Comparison of ENCODE assay signal across 9 cellular contexts in the genomic region with DNA sequence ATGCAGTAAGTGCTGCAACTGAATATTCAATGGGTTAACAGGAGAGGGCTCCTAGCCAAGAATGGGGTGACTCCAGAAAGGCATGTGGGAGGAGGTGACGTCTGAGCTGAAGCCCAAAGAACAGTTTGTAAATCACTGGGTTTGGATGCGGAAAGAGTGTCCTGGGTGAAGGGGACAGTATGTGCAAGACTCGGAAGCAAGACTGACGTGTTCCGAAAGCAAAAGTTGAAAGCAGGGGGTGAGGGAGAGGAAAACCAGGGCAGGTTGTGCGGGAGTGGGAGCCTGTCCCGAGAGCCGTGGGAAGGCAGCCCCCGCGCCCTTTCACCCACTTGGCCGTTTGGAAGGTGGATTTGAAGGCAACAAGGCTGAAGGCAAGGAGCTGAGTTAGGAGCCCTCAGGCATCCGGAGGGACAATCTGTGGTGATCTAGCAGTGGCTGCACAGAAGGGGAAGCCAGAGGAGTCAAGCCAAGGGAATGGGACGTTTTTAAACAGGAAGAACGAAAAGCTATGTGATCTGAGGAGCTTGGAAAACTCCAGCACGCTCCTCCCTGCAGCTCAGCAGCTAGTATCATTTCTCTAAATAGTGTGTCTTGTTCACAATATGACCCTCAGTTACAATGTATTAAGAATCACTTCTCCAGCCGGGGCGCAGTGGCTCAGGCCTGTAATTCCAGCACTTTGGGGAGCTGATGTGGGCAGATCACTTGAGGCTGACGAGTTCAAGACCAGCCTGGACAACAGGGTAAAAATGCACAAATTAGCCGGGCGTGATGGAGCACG. TPM values are rescaled to one million over a fixed set of nuclear protein-coding genes. Genes with fewer than 3 reads are reported as not detected.
DNase-seq lines count a peak whose midpoint lies in the region; ATAC-seq and TF ChIP-seq lines count a peak whose summit lies in the region.
"Had no signal": no experiment of that assay in that cellular context is flagged by ENCODE, and none has a peak within 500 bp of the region (broad histone marks: within the 10 kb centered on the region; RNA-seq: fewer than 3 reads in every experiment).

No MANE protein-coding gene starts in this region.

- H3K23me2 ChIP-seq in H9 (ENCODE audit: insufficient read length, low read depth, low read length, poor library complexity, severe bottlenecking): no peaks in the 10 kb centered on the region

- TF ChIP-seq CTCF in H9 (conservative IDR thresholded peaks at IDR 0.05): no peak
- no peak for TF ChIP-seq CTCF in choroid plexus epithelial cell (conservative IDR thresholded peaks at IDR 0.05; ENCODE audit: low read depth, low read length)

- H3K9ac ChIP-seq in H9 (ENCODE audit: extremely low read depth, insufficient read length, low read length) (no peak overlapping the region), skeletal muscle tissue (ENCODE audit: low read depth in 1 of 3, low read length in 3 of 3) (peak overlapping the region; percentile 45 to 79 (median 73))

- no peaks in the 10 kb centered on the region; a peak in 1 of 7 replicates for H3K36me3 Mint-ChIP-seq in H9 (ENCODE audit: insufficient read depth in 1 of 3, low read depth in 3 of 3)

- no peak overlapping the region for H3K23ac ChIP-seq in H9 (ENCODE audit: insufficient read length, low read depth, low read length)

- no peak for DNase-seq in H9
- peak; percentile 98 for DNase-seq in choroid plexus epithelial cell (ENCODE audit: low read depth)
- DNase-seq in left kidney (ENCODE audit: low read depth, low spot score): peak; percentile 66
- no peak for DNase-seq in KG1 (lab: John Stamatoyannopoulos, UW)
- no peak for DNase-seq in NOMO-1 treated with dmso at 0.1 percent for 144 hours (lab: John Stamatoyannopoulos, UW; ENCODE audit: unreplicated experiment)
- DNase-seq in Kasumi-1 (lab: John Stamatoyannopoulos, UW): no peak

- no peaks in the 10 kb centered on the region for H3K27me3 ChIP-seq in H9 (ENCODE audit: insufficient read depth, low read length)
- no peaks in the 10 kb centered on the region for H3K27me3 ChIP-seq in skeletal muscle tissue (ENCODE audit: control insufficient read depth in 3 of 3, insufficient read depth in 3 of 3, low read length in 3 of 3)

- peak overlapping the region; percentile 0 to 40 (median 34); a peak in 6 of 7 replicates for H3K27ac Mint-ChIP-seq in H9

- H2BK5ac ChIP-seq in H9 (ENCODE audit: insufficient read length, low read length): no peak overlapping the region

- H2AFZ ChIP-seq in H9 (ENCODE audit: low read length): no peak overlapping the region

- no peak overlapping the region for H2BK20ac ChIP-seq in H9 (ENCODE audit: low read depth, low read length, poor library complexity, severe bottlenecking)

- no peak overlapping the region; the same call in 1 of the 2 replicates for H3K14ac ChIP-seq in H9 (ENCODE audit: insufficient read depth, low read length)

- WGBS in H9 (ENCODE audit: extremely low coverage, insufficient read length, low lambda C conversion rate): no CpG with 5 or more reads among the region's 21 CpGs

- no peak overlapping the region for H2BK120ac ChIP-seq in H9 (ENCODE audit: low read depth, low read length, poor library complexity, severe bottlenecking)

- H3K4me1 Mint-ChIP-seq in H9: peaks cover 30 to 33% of the 10 kb centered on the region in 2 experiments

- no peak overlapping the region for H2BK15ac ChIP-seq in H9 (ENCODE audit: low read depth, low read length)

- H2BK12ac ChIP-seq in H9 (ENCODE audit: insufficient read length, low read depth, low read length): no peak overlapping the region

- peak overlapping the region; percentile 48 for H3K4me3 ChIP-seq in choroid plexus epithelial cell (ENCODE audit: low read depth, low read length)
- H3K4me3 ChIP-seq in skeletal muscle tissue (ENCODE audit: low read length in 3 of 3): peak overlapping the region; percentile 65 to 71 (median 66)

- no peak overlapping the region for H4K91ac ChIP-seq in H9 (ENCODE audit: insufficient read length, low read depth, low read length)

- H3K56ac ChIP-seq in H9 (ENCODE audit: insufficient read length, low read depth, low read length): no peak overlapping the region

- H3K4me1 ChIP-seq in H9 (ENCODE audit: insufficient read depth, low read length) (peaks cover 14% of the 10 kb centered on the region), skeletal muscle tissue (ENCODE audit: control insufficient read depth in 3 of 3, insufficient read depth in 3 of 3, low read length in 3 of 3) (peaks cover 24 to 26% (median 25%) of the 10 kb centered on the region in 3 donors)

- H3T11ph ChIP-seq in H9 (ENCODE audit: low read length): no peak overlapping the region

- no peaks in the 10 kb centered on the region; the same call in none of the 2 replicates for H3K27me3 Mint-ChIP-seq in H9 (ENCODE audit: low read depth)

- H3K36me3 ChIP-seq in skeletal muscle tissue (ENCODE audit: control insufficient read depth in 3 of 3, insufficient read depth in 3 of 3, low read length in 3 of 3): no peaks in the 10 kb centered on the region

- ATAC-seq in HG03108 (IDR thresholded peaks at IDR 0.05; ENCODE audit: unreplicated experiment): no peak

- H2AK5ac ChIP-seq in H9 (ENCODE audit: insufficient read length, low read length): no peak overlapping the region

- H4K8ac ChIP-seq in H9 (replicated peaks; ENCODE audit: insufficient read length, low read depth, low read length): no peak overlapping the region

- H4K5ac ChIP-seq in H9 (ENCODE audit: insufficient read length, low read depth, low read length): no peak overlapping the region

- H3K79me1 ChIP-seq in H9 (ENCODE audit: insufficient read depth, low read depth, low read length, poor library complexity, severe bottlenecking): no peaks in the 10 kb centered on the region

- no peaks in the 10 kb centered on the region for H3K79me2 ChIP-seq in H9 (ENCODE audit: insufficient read depth, low read length)

- no peaks in the 10 kb centered on the region for H3K9me3 ChIP-seq in H9 (ENCODE audit: control insufficient read depth, low read depth, low read length)
- H3K9me3 ChIP-seq in skeletal muscle tissue (ENCODE audit: control insufficient read depth in 3 of 3, low read length in 3 of 3): no peaks in the 10 kb centered on the region

- no peak overlapping the region; a peak in 1 of 5 replicates for H3K4me3 Mint-ChIP-seq in H9

- H3K4me2 ChIP-seq in H9 (ENCODE audit: insufficient read depth, insufficient read length, low read length): peak overlapping the region; percentile 4

- no peak overlapping the region for H3K27ac ChIP-seq in H9 (ENCODE audit: insufficient read length, low read depth, low read length)
- H3K27ac ChIP-seq in skeletal muscle tissue (ENCODE audit: low read depth, low read length): peak overlapping the region; percentile 73

- no peak overlapping the region for H3K18ac ChIP-seq in H9 (ENCODE audit: insufficient read length, low read depth, low read length)

- 0 out of 5 replicates have a peak, but pooled peaks cover 0 to 3% of the 10 kb centered on the region in 2 experiments for H3K9me3 Mint-ChIP-seq in H9

- no peaks in the 10 kb centered on the region for H4K20me1 ChIP-seq in H9 (ENCODE audit: control insufficient read depth, insufficient read depth, insufficient read length)

- no peak overlapping the region for H3K4ac ChIP-seq in H9 (ENCODE audit: low read depth, low read length)

RNA-seq across cellular contexts. Expression of a gene that starts 7.7 kb away (rescaled TPM):
- 2.3 and 3.0 TPM in 2 replicates for total RNA-seq in H9 (2021)
- not detected for total RNA-seq in skeletal muscle tissue
- total RNA-seq: SK-MEL-5 had no signal

RNA-seq across cellular contexts. Expression of a gene that starts 57.5 kb away (rescaled TPM):
- 89.2 and 90.0 TPM in 2 replicates for total RNA-seq in H9 (2021)
- 60.0 TPM for total RNA-seq in skeletal muscle tissue

Comparison
In these comparisons a context has a peak if more than half of its experiments do, and no peak if none do; other contexts are left out.
1. DNase-seq: peak in choroid plexus epithelial cell (single experiment) and left kidney (single experiment); none in H9 (single experiment), KG1 (single experiment), NOMO-1 treated with dmso at 0.1 percent for 144 hours (single experiment) and Kasumi-1 (0 of 2).